ENCODE assay signal across 8 cellular contexts in the genomic region with DNA sequence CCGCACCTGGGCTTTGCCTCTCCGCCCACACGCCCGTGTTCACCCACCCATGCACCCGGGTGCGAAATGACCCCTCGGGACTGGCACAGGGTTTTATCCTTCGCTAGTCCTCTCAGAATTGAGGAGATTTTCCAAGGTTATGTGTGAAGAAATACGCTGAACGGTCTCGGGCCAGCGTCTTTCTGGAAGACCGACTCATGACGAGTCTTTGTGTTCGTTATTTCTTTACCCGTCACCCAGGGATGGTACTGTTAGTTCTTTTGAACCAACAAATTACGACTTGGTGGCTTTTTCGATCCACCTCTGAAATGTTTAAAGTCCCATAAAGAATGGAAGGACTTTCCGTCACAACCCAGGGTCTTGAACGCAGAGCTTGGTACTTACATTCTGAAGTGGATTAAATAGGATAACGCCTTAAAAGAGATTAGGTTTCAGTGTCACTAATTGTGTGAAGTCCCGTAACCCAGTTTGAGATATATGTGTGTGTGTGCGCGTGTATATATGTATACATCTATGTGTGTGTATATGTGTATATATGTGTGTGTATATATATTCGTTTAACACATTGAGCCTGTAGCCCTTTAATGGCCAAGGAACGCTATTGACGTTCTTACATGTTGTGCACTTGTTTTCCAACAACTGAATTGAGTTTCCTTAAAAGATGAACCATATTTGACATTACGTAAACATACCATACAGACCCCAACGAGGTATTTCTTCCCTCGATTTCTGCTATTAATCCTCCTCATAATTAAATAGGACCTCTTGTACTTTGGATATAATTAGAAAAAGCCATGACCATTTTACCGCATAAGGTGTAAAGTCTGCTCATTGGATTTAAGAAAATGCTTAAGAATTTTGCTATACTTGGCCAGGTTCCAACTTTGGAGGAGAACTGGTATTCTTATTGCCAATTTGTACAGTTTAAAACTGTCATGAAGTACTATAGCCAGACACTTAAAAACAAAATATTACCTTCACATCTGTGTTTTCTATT. TPM values are rescaled to one million over a fixed set of nuclear protein-coding genes. Genes with fewer than 3 reads are reported as not detected.
DNase-seq lines count a peak whose midpoint lies in the region; ATAC-seq and TF ChIP-seq lines count a peak whose summit lies in the region.

No MANE protein-coding gene starts in this region.

- H3K9ac ChIP-seq in endodermal cell (ENCODE audit: extremely low read depth, low read length, poor library complexity, severe bottlenecking), result peak overlapping the region; percentile 92

- H3K27me3 Mint-ChIP-seq in endodermal cell (ENCODE audit: insufficient read depth), result no peaks in the 10 kb centered on the region
- H3K27me3 Mint-ChIP-seq in naive thymus-derived CD8-positive, alpha-beta T cell, result no peaks in the 10 kb centered on the region

- peak overlapping the region; percentile 97 for H3K4me3 Mint-ChIP-seq in endodermal cell
- H3K4me3 Mint-ChIP-seq in naive thymus-derived CD8-positive, alpha-beta T cell, result peak overlapping the region; percentile 94 to 100 (median 98)

- peaks cover 12% of the 10 kb centered on the region for H3K36me3 ChIP-seq in endodermal cell (ENCODE audit: control insufficient read depth, insufficient read depth, low read length)

- no peaks in the 10 kb centered on the region for H3K27me3 ChIP-seq in endodermal cell (ENCODE audit: control insufficient read depth, insufficient read depth, low read length, poor library complexity, severe bottlenecking)

- TF ChIP-seq CTCF in AG04449 (IDR thresholded peaks at IDR 0.05; ENCODE audit: insufficient read depth, low read length, missing control alignments), result no peak
- no peak for TF ChIP-seq CTCF in endodermal cell (conservative IDR thresholded peaks at IDR 0.05)

- DNase-seq in AG04449 (ENCODE audit: low read depth, low spot score), result peak; percentile 10
- peak; percentile 49 for DNase-seq in RPMI8226
- no peak for DNase-seq in endodermal cell
- peak in 3 of 10 donors; percentile 15 to 53 (median 19) for DNase-seq in naive thymus-derived CD8-positive, alpha-beta T cell
- DNase-seq in GM03348 (ENCODE audit: low spot score), result no peak
- DNase-seq in T-helper 9 cell, result no peak

- H3K4me3 ChIP-seq in AG04449 (ENCODE audit: low read depth, low read length) (peak overlapping the region; percentile 82), endodermal cell (ENCODE audit: low read length) (peak overlapping the region; percentile 93)

- POLR2A ChIA-PET in AG04449 (lab: Yijun Ruan, JAX), result interaction anchor here (1.0 to 1.4 kb wide), 4 partner anchors 17 to 103 kb away, joined by 3 to 11 read pairs (median 7); a partner anchor contains a TSS
- POLR2A ChIA-PET in naive thymus-derived CD8-positive, alpha-beta T cell (lab: Charles Lee), result interaction anchor here (1.0 to 3.0 kb wide), 3 partner anchors 8 to 103 kb away, joined by 3 to 19 read pairs (median 7); a partner anchor contains a TSS

- H3K9me3 ChIP-seq in endodermal cell (ENCODE audit: control insufficient read depth, low read length), result no peaks in the 10 kb centered on the region

- CTCF ChIA-PET in AG04449 (lab: Yijun Ruan, JAX), result interaction anchor here (1.9 to 4.1 kb wide), 2 partner anchors 16 to 155 kb away, joined by 14 to 29 read pairs; no protein-coding TSS in a partner anchor

- peaks cover 8% of the 10 kb centered on the region for H3K4me1 ChIP-seq in endodermal cell (ENCODE audit: control insufficient read depth, insufficient read depth, low read length)

- H3K27ac ChIP-seq in endodermal cell (ENCODE audit: low read depth, low read length), result peak overlapping the region; percentile 95

- 3% methylated on average over 14 to 31 of the region's 31 CpGs for WGBS in endodermal cell (ENCODE audit: insufficient coverage in 1 of 2, insufficient read length in 1 of 2), 2 experiments

- H3K9me3 Mint-ChIP-seq in endodermal cell, result no peaks in the 10 kb centered on the region
- no peaks in the 10 kb centered on the region for H3K9me3 Mint-ChIP-seq in naive thymus-derived CD8-positive, alpha-beta T cell

- peaks cover 2% of the 10 kb centered on the region for H3K36me3 Mint-ChIP-seq in endodermal cell (ENCODE audit: low read depth)
- H3K36me3 Mint-ChIP-seq in naive thymus-derived CD8-positive, alpha-beta T cell, result peaks cover 0 to 12% (median 0%) of the 10 kb centered on the region in 3 donors

- peak; percentile 0 for ATAC-seq in GM19035 (IDR thresholded peaks at IDR 0.05; ENCODE audit: unreplicated experiment)
- peak in 1 of 2 donors; percentile 6 for ATAC-seq in naive thymus-derived CD8-positive, alpha-beta T cell
- no peak for ATAC-seq in HG02798 (IDR thresholded peaks at IDR 0.05; ENCODE audit: poor library complexity, unreplicated experiment)

- peak overlapping the region; percentile 99 for H3K27ac Mint-ChIP-seq in endodermal cell
- peak overlapping the region; percentile 97 to 100 (median 99) for H3K27ac Mint-ChIP-seq in naive thymus-derived CD8-positive, alpha-beta T cell

- H3K4me1 Mint-ChIP-seq in endodermal cell, result peaks cover 31% of the 10 kb centered on the region
- peaks cover 40 to 81% (median 74%) of the 10 kb centered on the region in 4 donors for H3K4me1 Mint-ChIP-seq in naive thymus-derived CD8-positive, alpha-beta T cell

RNA-seq across cellular contexts. Expression of a gene that starts 0.9 kb away (rescaled TPM):
- 10 to 100 TPM; 54.6 to 59.3 TPM for total RNA-seq in endodermal cell
- polyA plus RNA-seq in endodermal cell (2013, experiment 1 of 2), result 68.8 TPM
- 66.1 TPM for polyA plus RNA-seq in endodermal cell (2013, experiment 2 of 2)
- total RNA-seq in naive thymus-derived CD8-positive, alpha-beta T cell, result 10 to 100 TPM; 69.9 to 73.2 TPM
- 10 to 100 TPM; 57.3 to 77.8 (median 61.6) TPM for polyA plus RNA-seq in naive thymus-derived CD8-positive, alpha-beta T cell

Comparison
In these comparisons a context has a peak if more than half of its experiments do, and no peak if none do; other contexts are left out.
1. DNase-seq: peak in AG04449 (single experiment) and RPMI8226 (single experiment); none in endodermal cell (single experiment), GM03348 (single experiment) and T-helper 9 cell (single experiment).